ENCODE assay signal across 28 cellular contexts in genomic region chr13:44869167-44869566, GRCh38.
"Had no signal": no experiment of that assay in that cellular context is flagged by ENCODE, and none has a peak within 500 bp of the region (broad histone marks: within the 10 kb centered on the region; RNA-seq: fewer than 3 reads in every experiment).

No MANE protein-coding gene starts in this region.

- H3K4me3 Mint-ChIP-seq: naive thymus-derived CD8-positive, alpha-beta T cell; nephron; neural crest cell; stimulated activated memory B cell treated with anti-CD40 and anti-IgM and Interleukin-4, amounts not matched to agents 10 μg/mL and 1 μg/mL and 100 μg/mL, for 72 hours had no signal

- DNase-seq: heart left ventricle; kidney glomerular epithelial cell; left cardiac atrium; lower lobe of right lung; mammary epithelial cell; mesenchymal stem cell; naive thymus-derived CD8-positive, alpha-beta T cell; nucleus accumbens; pancreas; right cardiac atrium; sigmoid colon; small intestine; spleen; stimulated activated CD4-positive, alpha-beta T cell treated with anti-CD3 and anti-CD28 coated beads, Interleukin-1b, Interleukin-23, amount 100 ng/mL, for 48 hours; stimulated activated CD4-positive, alpha-beta T cell treated with anti-CD3 and anti-CD28 coated beads, Interleukin-2, amount 100 ng/mL, for 48 hours; stimulated activated CD4-positive, alpha-beta T cell treated with anti-CD3 and anti-CD28 coated beads, Interleukin-4, amount 100 ng/mL, for 4 hours; stimulated activated CD8-positive, alpha-beta memory T cell treated with anti-CD3 and anti-CD28 coated beads, Interleukin-4, amount 100 ng/mL, for 48 hours; stimulated activated naive CD4-positive, alpha-beta T cell treated with Interleukin-2 at 50 U/mL for 16 hours; stimulated activated naive CD8-positive, alpha-beta T cell treated with anti-CD3 and anti-CD28 coated beads, Interleukin-15, amount 100 ng/mL, for 72 hours; testis; thyroid gland; trophoblast cell; upper lobe of right lung had no signal

- H3K27me3 ChIP-seq: heart left ventricle, hepatocyte, pancreas, sigmoid colon, testis, thyroid gland, upper lobe of right lung had no signal

- H3K36me3 Mint-ChIP-seq: naive thymus-derived CD8-positive, alpha-beta T cell had no signal

- H3K27ac ChIP-seq: heart left ventricle, hepatocyte, lower lobe of right lung, sigmoid colon, spleen, testis, upper lobe of right lung had no signal

- H3K4me1 ChIP-seq: lower lobe of right lung, sigmoid colon, spleen had no signal

- ATAC-seq: heart left ventricle; left cardiac atrium; left lobe of liver; lower lobe of right lung; naive thymus-derived CD8-positive, alpha-beta T cell; pancreas; right cardiac atrium; upper lobe of right lung had no signal

- H3K27ac Mint-ChIP-seq: nephron; stimulated activated memory B cell treated with anti-CD40 and anti-IgM and Interleukin-4, amounts not matched to agents 10 μg/mL and 1 μg/mL and 100 μg/mL, for 72 hours; stimulated activated naive CD8-positive, alpha-beta T cell treated with anti-CD3 and anti-CD28 coated beads, Interleukin-15, amount 100 ng/mL, for 72 hours had no signal

- H3K36me3 ChIP-seq: heart left ventricle, lower lobe of right lung, pancreas, sigmoid colon, spleen, thyroid gland, upper lobe of right lung had no signal

- H3K4me3 ChIP-seq: heart left ventricle, hepatocyte, lower lobe of right lung, pancreas, sigmoid colon, spleen, testis, thyroid gland, upper lobe of right lung had no signal

- H3K9me3 ChIP-seq: lower lobe of right lung, pancreas, sigmoid colon, testis, thyroid gland, upper lobe of right lung had no signal
